In the genomic region with DNA sequence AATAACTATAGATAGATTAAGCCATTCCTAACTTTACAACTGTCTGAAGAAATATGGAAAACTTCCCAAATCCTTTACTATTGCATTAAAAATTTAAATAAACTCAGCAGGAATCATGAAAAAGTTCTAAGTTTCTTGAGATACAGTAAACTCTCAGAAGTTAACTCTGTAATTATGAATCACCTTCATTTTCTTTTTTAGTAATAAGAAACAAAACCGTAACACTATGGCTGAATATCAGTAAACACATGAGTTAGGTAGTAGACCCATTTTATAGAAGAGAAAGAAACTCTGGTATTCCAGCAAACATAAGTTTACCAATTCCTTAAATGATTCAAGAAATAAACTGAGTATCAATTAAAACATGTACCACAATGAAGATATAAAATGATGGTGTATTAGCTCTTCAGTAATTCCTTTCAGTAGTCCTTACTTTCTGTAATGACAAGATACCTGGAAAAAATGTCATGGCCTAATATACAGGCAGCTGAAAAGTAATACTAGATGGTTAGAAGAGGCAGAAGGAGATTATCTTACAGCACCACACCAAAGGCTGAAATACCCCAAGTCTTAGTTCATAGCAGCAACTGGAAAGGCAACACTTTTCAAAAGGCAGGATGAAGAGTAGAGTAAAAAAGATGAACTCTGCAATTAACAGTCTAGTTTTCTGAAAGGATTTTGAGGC, we compare ENCODE assay signal across 10 cellular contexts. TPM values are rescaled to one million over a fixed set of nuclear protein-coding genes. Genes with fewer than 3 reads are reported as not detected.
DNase-seq lines count a peak whose midpoint lies in the region; ATAC-seq, FAIRE-seq and TF ChIP-seq lines count a peak whose summit lies in the region.
"Had no signal": no experiment of that assay in that cellular context is flagged by ENCODE, and none has a peak within 500 bp of the region (broad histone marks: within the 10 kb centered on the region; RNA-seq: fewer than 3 reads in every experiment).

No MANE protein-coding gene starts in this region.

- peaks cover 10% of the 10 kb centered on the region; the same call in 1 of the 2 replicates for H3K36me3 ChIP-seq in PC-9 (ENCODE audit: low read depth)

- no peak overlapping the region for H3K27ac ChIP-seq in PC-9

- no peak overlapping the region for H3K4me2 ChIP-seq in PC-9

- H3K27me3 ChIP-seq in PC-9 (ENCODE audit: insufficient read depth, low read depth), result no peaks in the 10 kb centered on the region

- H3K79me2 ChIP-seq in PC-9 (ENCODE audit: low read depth), result peaks cover 94% of the 10 kb centered on the region

- no peaks in the 10 kb centered on the region for H3K9me3 Mint-ChIP-seq in activated CD4-positive, alpha-beta T cell treated with anti-CD3 and anti-CD28 coated beads, Interleukin-2, amount 10 ng/mL, durations not matched to agents 24 days and 14 days
- no peaks in the 10 kb centered on the region for H3K9me3 Mint-ChIP-seq in nephron

- ATAC-seq in GM21786 (IDR thresholded peaks at IDR 0.05; ENCODE audit: unreplicated experiment) (peak; percentile 17), HG03469 (IDR thresholded peaks at IDR 0.05; ENCODE audit: unreplicated experiment) (no peak)

- intact Hi-C loops in activated CD4-positive, alpha-beta T cell treated with anti-CD3 and anti-CD28 coated beads, Interleukin-2, amount 10 ng/mL, durations not matched to agents 24 days and 14 days (cut with micrococcal nuclease), result loop anchor here (1.0 to 2.0 kb wide), 2 partner anchors 12 to 109 kb away; a partner anchor contains a TSS
- intact Hi-C loops in PC-9 (cut with micrococcal nuclease; ENCODE audit: unreplicated experiment), result no loop called here

- H3K4me1 Mint-ChIP-seq in activated CD4-positive, alpha-beta T cell treated with anti-CD3 and anti-CD28 coated beads, Interleukin-2, amount 10 ng/mL, durations not matched to agents 24 days and 14 days, result peaks cover 33% of the 10 kb centered on the region
- peaks cover 41% of the 10 kb centered on the region for H3K4me1 Mint-ChIP-seq in nephron

- FAIRE-seq in RCC 7860 (lab: Jason Lieb, UNC), result peak; percentile 10

- H3K9me2 ChIP-seq in PC-9 (ENCODE audit: insufficient read depth), result no peaks in the 10 kb centered on the region

- H4K20me1 ChIP-seq in PC-9 (ENCODE audit: insufficient read depth), result peaks cover 85% of the 10 kb centered on the region

- DNase-seq in activated CD4-positive, alpha-beta T cell treated with anti-CD3 and anti-CD28 coated beads, Interleukin-2, amount 10 ng/mL, durations not matched to agents 24 days and 14 days, result no peak
- no peak for DNase-seq in activated CD4-positive, alpha-beta T cell treated with anti-CD3 and anti-CD28 coated beads, Interleukin-2, amount 50 U/mL, for 1 hour
- DNase-seq in RCC 7860 (ENCODE audit: low spot score) (no peak), PC-9 (no peak), NCI-H1105 treated with DMSO at 0.1 percent for 48 hours (lab: John Stamatoyannopoulos, UW) (no peak)
- DNase-seq: NCI-H1092, nucleus accumbens had no signal

- H3K4me3 ChIP-seq in PC-9, result no peak overlapping the region

- no peaks in the 10 kb centered on the region for H3K27me3 Mint-ChIP-seq in activated CD4-positive, alpha-beta T cell treated with anti-CD3 and anti-CD28 coated beads, Interleukin-2, amount 10 ng/mL, durations not matched to agents 24 days and 14 days
- no peaks in the 10 kb centered on the region for H3K27me3 Mint-ChIP-seq in nephron (ENCODE audit: low read depth)

- H3K36me3 Mint-ChIP-seq in activated CD4-positive, alpha-beta T cell treated with anti-CD3 and anti-CD28 coated beads, Interleukin-2, amount 10 ng/mL, durations not matched to agents 24 days and 14 days (ENCODE audit: low read depth), result peaks cover 26% of the 10 kb centered on the region
- H3K36me3 Mint-ChIP-seq in nephron (ENCODE audit: low read depth), result peaks cover 17% of the 10 kb centered on the region

- CTCF ChIA-PET in PC-9 (lab: Charles Lee), result no interaction called here

- H3K27ac Mint-ChIP-seq in activated CD4-positive, alpha-beta T cell treated with anti-CD3 and anti-CD28 coated beads, Interleukin-2, amount 10 ng/mL, durations not matched to agents 24 days and 14 days, result peak overlapping the region; percentile 5
- H3K27ac Mint-ChIP-seq in nephron, result peak overlapping the region in 2 of 3 experiments; percentile 9 to 61

- TF ChIP-seq CTCF in nephron (IDR thresholded peaks at IDR 0.05; ENCODE audit: unreplicated experiment in 3 of 3) (no peak), PC-9 (conservative IDR thresholded peaks at IDR 0.05) (no peak)

- POLR2A ChIA-PET in PC-9 (lab: Charles Lee; ENCODE audit: unreplicated experiment), result no interaction called here

- no peaks in the 10 kb centered on the region for H3K4me1 ChIP-seq in PC-9 (replicated peaks; ENCODE audit: insufficient read depth)

- no peaks in the 10 kb centered on the region for H3K9me3 ChIP-seq in PC-9 (ENCODE audit: insufficient read depth, low read depth)

- H2AFZ ChIP-seq in PC-9, result no peak overlapping the region

- H3K4me3 Mint-ChIP-seq in activated CD4-positive, alpha-beta T cell treated with anti-CD3 and anti-CD28 coated beads, Interleukin-2, amount 10 ng/mL, durations not matched to agents 24 days and 14 days, result no peak overlapping the region
- H3K4me3 Mint-ChIP-seq in nephron, result peak overlapping the region in 1 of 3 experiments; percentile 19

- no TSS peak for BruUV-seq in PC-9 (replicated peaks; lab: Mats Ljungman, UMichigan)

- H3F3A ChIP-seq in PC-9 (ENCODE audit: insufficient read depth, low read depth), result no peaks in the 10 kb centered on the region

RNA-seq across cellular contexts. Expression of a gene that starts 11.5 kb away (rescaled TPM):
- 240 and 246 TPM in 2 replicates for total RNA-seq in activated CD4-positive, alpha-beta T cell treated with anti-CD3 and anti-CD28 coated beads, Interleukin-2, amount 10 ng/mL, durations not matched to agents 24 days and 14 days
- 139 and 226 TPM in 2 replicates for total RNA-seq in PC-9 (2021)

RNA-seq across cellular contexts. Expression of a gene that starts 12.0 kb away (rescaled TPM):
- total RNA-seq in activated CD4-positive, alpha-beta T cell treated with anti-CD3 and anti-CD28 coated beads, Interleukin-2, amount 10 ng/mL, durations not matched to agents 24 days and 14 days, result 0.71 and 0.77 TPM in 2 replicates
- total RNA-seq in PC-9 (2021), result 3.6 and 3.9 TPM in 2 replicates
